ENCODE assay signal across 4 cellular contexts in genomic region chr13:33784738-33785137, GRCh38.
A peak's percentile ranks its signal among the peaks of the same experiment; 100 is the strongest.
TF ChIP-seq lines count a peak whose summit lies in the region.

No MANE protein-coding gene starts in this region.

TF ChIP-seq in SK-N-SH treated with all-trans-retinoic acid at 6 μM for 48 hours, 23 proteins besides CTCF, POLR2A, EP300 and RAD21:
- TF ChIP-seq, protein P1, sequence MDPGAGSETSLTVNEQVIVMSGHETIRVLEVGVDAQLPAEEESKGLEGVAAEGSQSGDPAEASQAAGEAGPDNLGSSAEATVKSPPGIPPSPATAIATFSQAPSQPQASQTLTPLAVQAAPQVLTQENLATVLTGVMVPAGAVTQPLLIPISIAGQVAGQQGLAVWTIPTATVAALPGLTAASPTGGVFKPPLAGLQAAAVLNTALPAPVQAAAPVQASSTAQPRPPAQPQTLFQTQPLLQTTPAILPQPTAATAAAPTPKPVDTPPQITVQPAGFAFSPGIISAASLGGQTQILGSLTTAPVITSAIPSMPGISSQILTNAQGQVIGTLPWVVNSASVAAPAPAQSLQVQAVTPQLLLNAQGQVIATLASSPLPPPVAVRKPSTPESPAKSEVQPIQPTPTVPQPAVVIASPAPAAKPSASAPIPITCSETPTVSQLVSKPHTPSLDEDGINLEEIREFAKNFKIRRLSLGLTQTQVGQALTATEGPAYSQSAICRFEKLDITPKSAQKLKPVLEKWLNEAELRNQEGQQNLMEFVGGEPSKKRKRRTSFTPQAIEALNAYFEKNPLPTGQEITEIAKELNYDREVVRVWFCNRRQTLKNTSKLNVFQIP (CRISPR knock-in tag; IDR thresholded peaks at IDR 0.05; ENCODE audit: borderline replicate concordance, low read depth), result no peak
- TF ChIP-seq PPARA (CRISPR knock-in tag; IDR thresholded peaks at IDR 0.05; ENCODE audit: borderline replicate concordance), result no peak
- peak; percentile 98 for TF ChIP-seq ZNF8 (CRISPR knock-in tag; IDR thresholded peaks at IDR 0.05)
- TF ChIP-seq, protein P2, sequence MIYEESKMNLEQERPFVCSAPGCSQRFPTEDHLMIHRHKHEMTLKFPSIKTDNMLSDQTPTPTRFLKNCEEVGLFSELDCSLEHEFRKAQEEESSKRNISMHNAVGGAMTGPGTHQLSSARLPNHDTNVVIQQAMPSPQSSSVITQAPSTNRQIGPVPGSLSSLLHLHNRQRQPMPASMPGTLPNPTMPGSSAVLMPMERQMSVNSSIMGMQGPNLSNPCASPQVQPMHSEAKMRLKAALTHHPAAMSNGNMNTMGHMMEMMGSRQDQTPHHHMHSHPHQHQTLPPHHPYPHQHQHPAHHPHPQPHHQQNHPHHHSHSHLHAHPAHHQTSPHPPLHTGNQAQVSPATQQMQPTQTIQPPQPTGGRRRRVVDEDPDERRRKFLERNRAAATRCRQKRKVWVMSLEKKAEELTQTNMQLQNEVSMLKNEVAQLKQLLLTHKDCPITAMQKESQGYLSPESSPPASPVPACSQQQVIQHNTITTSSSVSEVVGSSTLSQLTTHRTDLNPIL (CRISPR knock-in tag; IDR thresholded peaks at IDR 0.05; ENCODE audit: low read depth), result no peak
- no peak for TF ChIP-seq ZNF565 (CRISPR knock-in tag; conservative IDR thresholded peaks at IDR 0.05; ENCODE audit: low read depth)
- no peak for TF ChIP-seq ESRRG (CRISPR knock-in tag; IDR thresholded peaks at IDR 0.05)
- TF ChIP-seq GLIS3 (CRISPR knock-in tag; IDR thresholded peaks at IDR 0.05), result no peak
- no peak for TF ChIP-seq ZFP30 (CRISPR knock-in tag; IDR thresholded peaks at IDR 0.05)
- no peak for TF ChIP-seq RARB (CRISPR knock-in tag; IDR thresholded peaks at IDR 0.05)

TF ChIP-seq in SK-N-SH, 30 proteins besides CTCF, POLR2A, EP300 and RAD21:
- TF ChIP-seq MEF2A (IDR thresholded peaks at IDR 0.05; ENCODE audit: borderline replicate concordance, low read depth) (no peak), TAF1 (IDR thresholded peaks at IDR 0.05; ENCODE audit: borderline replicate concordance, low read depth, low read length) (no peak), EZH2phosphoT487 (IDR thresholded peaks at IDR 0.05; ENCODE audit: borderline replicate concordance, low read depth) (no peak), YY1 (IDR thresholded peaks at IDR 0.05; ENCODE audit: low read depth) (no peak), RFX5 (IDR thresholded peaks at IDR 0.05; ENCODE audit: low read length) (no peak), GATA2 (CRISPR knock-in tag; IDR thresholded peaks at IDR 0.05) (no peak), POLR2AphosphoS5 (IDR thresholded peaks at IDR 0.05; ENCODE audit: low read depth, low read length) (no peak)
- TF ChIP-seq, protein P3, sequence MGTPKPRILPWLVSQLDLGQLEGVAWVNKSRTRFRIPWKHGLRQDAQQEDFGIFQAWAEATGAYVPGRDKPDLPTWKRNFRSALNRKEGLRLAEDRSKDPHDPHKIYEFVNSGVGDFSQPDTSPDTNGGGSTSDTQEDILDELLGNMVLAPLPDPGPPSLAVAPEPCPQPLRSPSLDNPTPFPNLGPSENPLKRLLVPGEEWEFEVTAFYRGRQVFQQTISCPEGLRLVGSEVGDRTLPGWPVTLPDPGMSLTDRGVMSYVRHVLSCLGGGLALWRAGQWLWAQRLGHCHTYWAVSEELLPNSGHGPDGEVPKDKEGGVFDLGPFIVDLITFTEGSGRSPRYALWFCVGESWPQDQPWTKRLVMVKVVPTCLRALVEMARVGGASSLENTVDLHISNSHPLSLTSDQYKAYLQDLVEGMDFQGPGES (IDR thresholded peaks at IDR 0.05; ENCODE audit: low read depth, low read length), result no peak

TF ChIP-seq in WTC11, 78 proteins besides CTCF, POLR2A, EP300 and RAD21:
- TF ChIP-seq GTF2I (CRISPR knock-in tag; conservative IDR thresholded peaks at IDR 0.05) (0 out of 2 replicates have a peak, but pooled peaks have one; percentile 35), CREB1 (CRISPR knock-in tag; IDR thresholded peaks at IDR 0.05) (no peak)

TF ChIP-seq in H1, 55 proteins besides CTCF, POLR2A, EP300 and RAD21:
- 0 out of 2 replicates have a peak, but pooled peaks have one; percentile 40 for TF ChIP-seq KDM1A (IDR thresholded peaks at IDR 0.05; ENCODE audit: borderline replicate concordance, low read length)
- TF ChIP-seq NRF1 (IDR thresholded peaks at IDR 0.05; ENCODE audit: low read depth, low read length), result no peak
TF ChIP-seq in H1: peak in this region for 1.
